1 cellular context compared by ENCODE assay signal in genomic region chr9:127860779-127861178, GRCh38.
TF ChIP-seq lines count a peak whose summit lies in the region.

No MANE protein-coding gene starts in this region.

TF ChIP-seq in WTC11, 78 proteins besides CTCF, POLR2A, EP300 and RAD21 (continued from another document):
- TF ChIP-seq ETV6 (CRISPR knock-in tag; IDR thresholded peaks at IDR 0.05): no peak
- no peak for TF ChIP-seq FOXJ3 (CRISPR knock-in tag; IDR thresholded peaks at IDR 0.05; ENCODE audit: borderline replicate concordance)
- no peak for TF ChIP-seq ARID4B (CRISPR knock-in tag; IDR thresholded peaks at IDR 0.05; ENCODE audit: borderline replicate concordance)
- TF ChIP-seq, protein P1, sequence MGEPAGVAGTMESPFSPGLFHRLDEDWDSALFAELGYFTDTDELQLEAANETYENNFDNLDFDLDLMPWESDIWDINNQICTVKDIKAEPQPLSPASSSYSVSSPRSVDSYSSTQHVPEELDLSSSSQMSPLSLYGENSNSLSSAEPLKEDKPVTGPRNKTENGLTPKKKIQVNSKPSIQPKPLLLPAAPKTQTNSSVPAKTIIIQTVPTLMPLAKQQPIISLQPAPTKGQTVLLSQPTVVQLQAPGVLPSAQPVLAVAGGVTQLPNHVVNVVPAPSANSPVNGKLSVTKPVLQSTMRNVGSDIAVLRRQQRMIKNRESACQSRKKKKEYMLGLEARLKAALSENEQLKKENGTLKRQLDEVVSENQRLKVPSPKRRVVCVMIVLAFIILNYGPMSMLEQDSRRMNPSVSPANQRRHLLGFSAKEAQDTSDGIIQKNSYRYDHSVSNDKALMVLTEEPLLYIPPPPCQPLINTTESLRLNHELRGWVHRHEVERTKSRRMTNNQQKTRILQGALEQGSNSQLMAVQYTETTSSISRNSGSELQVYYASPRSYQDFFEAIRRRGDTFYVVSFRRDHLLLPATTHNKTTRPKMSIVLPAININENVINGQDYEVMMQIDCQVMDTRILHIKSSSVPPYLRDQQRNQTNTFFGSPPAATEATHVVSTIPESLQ (CRISPR knock-in tag; IDR thresholded peaks at IDR 0.05): no peak
- no peak for TF ChIP-seq GTF2I (CRISPR knock-in tag; conservative IDR thresholded peaks at IDR 0.05)
- no peak for TF ChIP-seq ZNF219 (CRISPR knock-in tag; IDR thresholded peaks at IDR 0.05; ENCODE audit: borderline replicate concordance)
- no peak for TF ChIP-seq SMAD4 (CRISPR knock-in tag; IDR thresholded peaks at IDR 0.05)
- TF ChIP-seq NFE2L1 (CRISPR knock-in tag; IDR thresholded peaks at IDR 0.05): no peak
- TF ChIP-seq, protein P2, sequence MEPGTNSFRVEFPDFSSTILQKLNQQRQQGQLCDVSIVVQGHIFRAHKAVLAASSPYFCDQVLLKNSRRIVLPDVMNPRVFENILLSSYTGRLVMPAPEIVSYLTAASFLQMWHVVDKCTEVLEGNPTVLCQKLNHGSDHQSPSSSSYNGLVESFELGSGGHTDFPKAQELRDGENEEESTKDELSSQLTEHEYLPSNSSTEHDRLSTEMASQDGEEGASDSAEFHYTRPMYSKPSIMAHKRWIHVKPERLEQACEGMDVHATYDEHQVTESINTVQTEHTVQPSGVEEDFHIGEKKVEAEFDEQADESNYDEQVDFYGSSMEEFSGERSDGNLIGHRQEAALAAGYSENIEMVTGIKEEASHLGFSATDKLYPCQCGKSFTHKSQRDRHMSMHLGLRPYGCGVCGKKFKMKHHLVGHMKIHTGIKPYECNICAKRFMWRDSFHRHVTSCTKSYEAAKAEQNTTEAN (CRISPR knock-in tag; IDR thresholded peaks at IDR 0.05): no peak
- TF ChIP-seq JUN (CRISPR knock-in tag; IDR thresholded peaks at IDR 0.05): no peak
